Comparison of ENCODE assay signal across 3 cellular contexts in genomic region chr4:6325791-6326290, GRCh38.
A peak's percentile ranks its signal among the peaks of the same experiment; 100 is the strongest.
TF ChIP-seq lines count a peak whose summit lies in the region.

No MANE protein-coding gene starts in this region.

TF ChIP-seq in A549, 52 proteins besides CTCF, POLR2A, EP300 and RAD21:
- TF ChIP-seq USF2 (IDR thresholded peaks at IDR 0.05): peak; percentile 35; the same call in 1 of the 2 replicates
- TF ChIP-seq KDM1A (IDR thresholded peaks at IDR 0.05; ENCODE audit: low read depth): no peak

TF ChIP-seq in IMR-90, 13 proteins besides CTCF, POLR2A, EP300 and RAD21:
- no peak for TF ChIP-seq RCOR1 (IDR thresholded peaks at IDR 0.05; ENCODE audit: insufficient replicate concordance, low read length)
- peak; percentile 69 for TF ChIP-seq USF2 (IDR thresholded peaks at IDR 0.05; ENCODE audit: low read depth, low read length)

TF ChIP-seq in endothelial cell of umbilical vein, 7 proteins besides CTCF, POLR2A, EP300 and RAD21:
- TF ChIP-seq MYC (IDR thresholded peaks at IDR 0.05; ENCODE audit: low read depth, low read length) (no peak), JUN (IDR thresholded peaks at IDR 0.05; ENCODE audit: borderline replicate concordance, insufficient read depth, insufficient read length, low read depth) (no peak), MAX (IDR thresholded peaks at IDR 0.05; ENCODE audit: insufficient read depth, insufficient read length) (no peak), EZH2 (IDR thresholded peaks at IDR 0.05; ENCODE audit: borderline replicate concordance, low read depth, low read length, severe bottlenecking) (no peak), GATA2 (IDR thresholded peaks at IDR 0.05; ENCODE audit: insufficient read depth, insufficient read length, low read depth, low read length) (no peak), FOS (IDR thresholded peaks at IDR 0.05; ENCODE audit: borderline replicate concordance, insufficient read depth, low read length) (no peak)
